ENCODE assay signal across 8 cellular contexts in genomic region chr1:51518033-51518729, GRCh38. TPM values are rescaled to one million over a fixed set of nuclear protein-coding genes. Genes with fewer than 3 reads are reported as not detected.
DNase-seq lines count a peak whose midpoint lies in the region; ATAC-seq and TF ChIP-seq lines count a peak whose summit lies in the region.

No MANE protein-coding gene starts in this region.

- no peaks in the 10 kb centered on the region for H3K9me3 ChIP-seq in NT2/D1 (ENCODE audit: insufficient read depth, low read length)
- no peaks in the 10 kb centered on the region for H3K9me3 ChIP-seq in aorta (ENCODE audit: control insufficient read depth, low read length)

- H3K27me3 Mint-ChIP-seq in activated T-helper 1 cell treated with anti-CD3 and anti-CD28 coated beads, Interleukin-12 subunit alpha, Interleukin-12 subunit beta, Interleukin-2, Interleukin-4 antibody, amounts not matched to agents 30 ng/mL and 10 ng/mL and 1 ng/mL, durations not matched to agents 14 hours and 24 hours and 36 hours (ENCODE audit: insufficient read depth): no peaks in the 10 kb centered on the region
- H3K27me3 Mint-ChIP-seq in nephron progenitor cell (ENCODE audit: low read depth, poor library complexity): no peaks in the 10 kb centered on the region

- H3K9ac ChIP-seq in NT2/D1 (ENCODE audit: insufficient read length, low read depth): peak overlapping the region; percentile 88

- H3K27me3 ChIP-seq in NT2/D1 (ENCODE audit: insufficient read depth, insufficient read length) (no peaks in the 10 kb centered on the region), aorta (ENCODE audit: control insufficient read depth in 1 of 2, insufficient read depth in 2 of 2, low read length in 1 of 2) (no peaks in the 10 kb centered on the region)

- peak overlapping the region; percentile 60 to 68 for H3K27ac ChIP-seq in aorta (ENCODE audit: low read depth in 1 of 2, low read length in 2 of 2)

- H3K4me1 Mint-ChIP-seq in activated T-helper 1 cell treated with anti-CD3 and anti-CD28 coated beads, Interleukin-12 subunit alpha, Interleukin-12 subunit beta, Interleukin-2, Interleukin-4 antibody, amounts not matched to agents 30 ng/mL and 10 ng/mL and 1 ng/mL, durations not matched to agents 14 hours and 24 hours and 36 hours (ENCODE audit: low read depth): peaks cover 65% of the 10 kb centered on the region
- peaks cover 31% of the 10 kb centered on the region for H3K4me1 Mint-ChIP-seq in nephron progenitor cell

- H3K36me3 Mint-ChIP-seq in activated T-helper 1 cell treated with anti-CD3 and anti-CD28 coated beads, Interleukin-12 subunit alpha, Interleukin-12 subunit beta, Interleukin-2, Interleukin-4 antibody, amounts not matched to agents 30 ng/mL and 10 ng/mL and 1 ng/mL, durations not matched to agents 14 hours and 24 hours and 36 hours (ENCODE audit: low read depth): peaks cover 4% of the 10 kb centered on the region
- H3K36me3 Mint-ChIP-seq in nephron progenitor cell (ENCODE audit: low read depth): no peaks in the 10 kb centered on the region

- intact Hi-C loops in activated T-helper 1 cell treated with anti-CD3 and anti-CD28 coated beads, Interleukin-12 subunit alpha, Interleukin-12 subunit beta, Interleukin-2, Interleukin-4 antibody, amounts not matched to agents 30 ng/mL and 10 ng/mL and 1 ng/mL, durations not matched to agents 14 hours and 24 hours and 36 hours (cut with micrococcal nuclease): loop anchor here (1.0 to 10.0 kb wide), 8 partner anchors 9 to 543 kb away; partner anchors contain the start of genes CDKN2C, NRDC and RNF11
- intact Hi-C loops in aorta (cut with DNase I): loop anchor here in 1 of 2 donors (10.0 kb wide), 1 partner anchor 73 kb away; no protein-coding TSS in a partner anchor

- H3K4me1 ChIP-seq in NT2/D1 (ENCODE audit: insufficient read depth, insufficient read length) (no peaks in the 10 kb centered on the region), aorta (ENCODE audit: control insufficient read depth in 1 of 2, insufficient read depth in 2 of 2, low read length in 2 of 2) (peaks cover 0 to 3% of the 10 kb centered on the region in 2 donors)

- peak overlapping the region; percentile 98 for H3K27ac Mint-ChIP-seq in activated T-helper 1 cell treated with anti-CD3 and anti-CD28 coated beads, Interleukin-12 subunit alpha, Interleukin-12 subunit beta, Interleukin-2, Interleukin-4 antibody, amounts not matched to agents 30 ng/mL and 10 ng/mL and 1 ng/mL, durations not matched to agents 14 hours and 24 hours and 36 hours
- H3K27ac Mint-ChIP-seq in nephron progenitor cell: peak overlapping the region; percentile 92

- WGBS in aorta, 2 donors: 0 to 1% methylated on average over 23 to 26 of the region's 26 CpGs

- H3K36me3 ChIP-seq in NT2/D1 (ENCODE audit: insufficient read depth, insufficient read length, low read length): no peaks in the 10 kb centered on the region
- no peaks in the 10 kb centered on the region for H3K36me3 ChIP-seq in aorta (ENCODE audit: control insufficient read depth in 1 of 2, insufficient read depth in 2 of 2, low read length in 1 of 2)

- TF ChIP-seq CTCF in fibroblast of villous mesenchyme (IDR thresholded peaks at IDR 0.05; ENCODE audit: insufficient read depth, low read depth, low read length) (no peak), nephron progenitor cell (IDR thresholded peaks at IDR 0.05) (no peak)

- no peaks in the 10 kb centered on the region for H3K9me3 Mint-ChIP-seq in activated T-helper 1 cell treated with anti-CD3 and anti-CD28 coated beads, Interleukin-12 subunit alpha, Interleukin-12 subunit beta, Interleukin-2, Interleukin-4 antibody, amounts not matched to agents 30 ng/mL and 10 ng/mL and 1 ng/mL, durations not matched to agents 14 hours and 24 hours and 36 hours
- H3K9me3 Mint-ChIP-seq in nephron progenitor cell: no peaks in the 10 kb centered on the region

- H3K4me3 ChIP-seq in NT2/D1 (ENCODE audit: insufficient read length, low read depth) (peak overlapping the region; percentile 79), fibroblast of villous mesenchyme (ENCODE audit: low read depth, low read length) (peak overlapping the region; percentile 80), aorta (ENCODE audit: low read length in 2 of 2) (peak overlapping the region; percentile 77 to 89)

- peak overlapping the region; percentile 98 for H3K4me3 Mint-ChIP-seq in activated T-helper 1 cell treated with anti-CD3 and anti-CD28 coated beads, Interleukin-12 subunit alpha, Interleukin-12 subunit beta, Interleukin-2, Interleukin-4 antibody, amounts not matched to agents 30 ng/mL and 10 ng/mL and 1 ng/mL, durations not matched to agents 14 hours and 24 hours and 36 hours
- peak overlapping the region; percentile 95 for H3K4me3 Mint-ChIP-seq in nephron progenitor cell

- ATAC-seq in HG03103 (IDR thresholded peaks at IDR 0.05; ENCODE audit: low read depth, unreplicated experiment) (peak; percentile 32), aorta (ENCODE audit: low FRiP score) (peak; percentile 57)

- DNase-seq in stimulated activated CD4-positive, alpha-beta T cell treated with anti-CD3 and anti-CD28 coated beads, Interleukin-12 subunit alpha, Interleukin-12 subunit beta, amount 100 ng/mL, for 4 hours: peak; percentile 20
- DNase-seq in stimulated activated CD4-positive, alpha-beta T cell treated with anti-CD3 and anti-CD28 coated beads, Interleukin-2, amount 100 ng/mL, for 48 hours: no peak
- peak; percentile 30 for DNase-seq in NT2/D1 (ENCODE audit: low read depth, low spot score)
- DNase-seq in activated T-helper 1 cell treated with anti-CD3 and anti-CD28 coated beads, Interleukin-12 subunit alpha, Interleukin-12 subunit beta, Interleukin-2, Interleukin-4 antibody, amounts not matched to agents 30 ng/mL and 10 ng/mL and 1 ng/mL, durations not matched to agents 14 hours and 24 hours and 36 hours (ENCODE audit: low spot score): peak; percentile 27
- peak; percentile 26 for DNase-seq in fibroblast of villous mesenchyme (ENCODE audit: low read depth)
- DNase-seq in nephron progenitor cell: peak; percentile 37
- DNase-seq in aorta: peak; percentile 49 to 79

RNA-seq across cellular contexts. Expression of gene EPS15, which starts 0.9 kb away (rescaled TPM):
- 53.0 and 55.5 TPM in 2 replicates for total RNA-seq in activated T-helper 1 cell treated with anti-CD3 and anti-CD28 coated beads, Interleukin-12 subunit alpha, Interleukin-12 subunit beta, Interleukin-2, Interleukin-4 antibody, amounts not matched to agents 30 ng/mL and 10 ng/mL and 1 ng/mL, durations not matched to agents 14 hours and 24 hours and 36 hours
- 47.4 and 58.7 TPM in 2 replicates for total RNA-seq in fibroblast of villous mesenchyme
- 100 to 1,000 TPM; 101 to 121 TPM for total RNA-seq in aorta
- 10 to 100 TPM; 24.8 to 38.3 TPM for polyA plus RNA-seq in aorta

Comparison
In these comparisons a context has a peak if more than half of its experiments do, and no peak if none do; other contexts are left out.
1. DNase-seq: peak in stimulated activated CD4-positive, alpha-beta T cell treated with anti-CD3 and anti-CD28 coated beads, Interleukin-12 subunit alpha, Interleukin-12 subunit beta, amount 100 ng/mL, for 4 hours (single experiment), NT2/D1 (single experiment), activated T-helper 1 cell treated with anti-CD3 and anti-CD28 coated beads, Interleukin-12 subunit alpha, Interleukin-12 subunit beta, Interleukin-2, Interleukin-4 antibody, amounts not matched to agents 30 ng/mL and 10 ng/mL and 1 ng/mL, durations not matched to agents 14 hours and 24 hours and 36 hours (single experiment), fibroblast of villous mesenchyme (single experiment), nephron progenitor cell (single experiment) and aorta (2 of 2); none in stimulated activated CD4-positive, alpha-beta T cell treated with anti-CD3 and anti-CD28 coated beads, Interleukin-2, amount 100 ng/mL, for 48 hours (0 of 2).
2. Peak in every context shown above with its lines, with median percentiles within 50 percentile points of each other: H3K4me3 ChIP-seq.